1 cellular context compared by ENCODE assay signal in the genomic region with DNA sequence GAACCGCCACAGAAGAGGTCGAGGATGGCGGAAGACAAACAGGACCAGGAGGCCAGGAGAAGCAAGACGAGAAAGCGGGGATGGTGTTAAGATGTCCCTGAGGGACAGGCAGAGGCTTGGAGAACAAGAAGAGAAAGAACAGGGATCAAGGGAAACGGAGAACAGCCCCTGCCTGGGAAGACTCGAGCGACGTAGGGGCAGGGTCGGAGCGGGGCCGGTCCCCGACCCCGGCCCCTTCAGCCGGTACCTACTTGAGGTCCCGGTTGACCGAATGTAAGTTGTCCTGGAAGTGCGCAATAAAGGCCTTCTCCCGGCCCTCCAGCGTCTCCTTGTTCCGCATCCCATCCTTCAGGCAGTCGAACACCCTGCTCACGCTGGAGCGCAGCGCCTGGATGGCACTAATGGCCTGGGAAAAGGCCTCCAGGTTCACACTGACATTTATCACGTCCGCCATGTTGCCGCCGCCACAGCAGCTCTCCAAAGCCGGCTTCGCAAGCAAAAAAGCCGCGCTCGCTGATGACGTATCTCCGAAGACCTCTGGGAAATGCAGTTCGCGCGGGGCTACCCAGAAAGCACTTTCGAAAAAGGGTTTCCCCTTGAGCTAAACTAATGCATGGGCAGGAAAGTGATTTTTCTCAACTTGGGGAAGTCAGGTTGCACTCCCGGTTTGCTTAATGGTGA.
TF ChIP-seq lines count a peak whose summit lies in the region.

A gene with protein sequence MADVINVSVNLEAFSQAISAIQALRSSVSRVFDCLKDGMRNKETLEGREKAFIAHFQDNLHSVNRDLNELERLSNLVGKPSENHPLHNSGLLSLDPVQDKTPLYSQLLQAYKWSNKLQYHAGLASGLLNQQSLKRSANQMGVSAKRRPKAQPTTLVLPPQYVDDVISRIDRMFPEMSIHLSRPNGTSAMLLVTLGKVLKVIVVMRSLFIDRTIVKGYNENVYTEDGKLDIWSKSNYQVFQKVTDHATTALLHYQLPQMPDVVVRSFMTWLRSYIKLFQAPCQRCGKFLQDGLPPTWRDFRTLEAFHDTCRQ (minus strand): TSS at position 477 of the 681 bp plus-strand sequence. CDS start 23 bp downstream, at position 454.

TF ChIP-seq in K562, 482 proteins besides CTCF, POLR2A, EP300 and RAD21 (continued from another document and continues in another):
- TF ChIP-seq, protein P1, sequence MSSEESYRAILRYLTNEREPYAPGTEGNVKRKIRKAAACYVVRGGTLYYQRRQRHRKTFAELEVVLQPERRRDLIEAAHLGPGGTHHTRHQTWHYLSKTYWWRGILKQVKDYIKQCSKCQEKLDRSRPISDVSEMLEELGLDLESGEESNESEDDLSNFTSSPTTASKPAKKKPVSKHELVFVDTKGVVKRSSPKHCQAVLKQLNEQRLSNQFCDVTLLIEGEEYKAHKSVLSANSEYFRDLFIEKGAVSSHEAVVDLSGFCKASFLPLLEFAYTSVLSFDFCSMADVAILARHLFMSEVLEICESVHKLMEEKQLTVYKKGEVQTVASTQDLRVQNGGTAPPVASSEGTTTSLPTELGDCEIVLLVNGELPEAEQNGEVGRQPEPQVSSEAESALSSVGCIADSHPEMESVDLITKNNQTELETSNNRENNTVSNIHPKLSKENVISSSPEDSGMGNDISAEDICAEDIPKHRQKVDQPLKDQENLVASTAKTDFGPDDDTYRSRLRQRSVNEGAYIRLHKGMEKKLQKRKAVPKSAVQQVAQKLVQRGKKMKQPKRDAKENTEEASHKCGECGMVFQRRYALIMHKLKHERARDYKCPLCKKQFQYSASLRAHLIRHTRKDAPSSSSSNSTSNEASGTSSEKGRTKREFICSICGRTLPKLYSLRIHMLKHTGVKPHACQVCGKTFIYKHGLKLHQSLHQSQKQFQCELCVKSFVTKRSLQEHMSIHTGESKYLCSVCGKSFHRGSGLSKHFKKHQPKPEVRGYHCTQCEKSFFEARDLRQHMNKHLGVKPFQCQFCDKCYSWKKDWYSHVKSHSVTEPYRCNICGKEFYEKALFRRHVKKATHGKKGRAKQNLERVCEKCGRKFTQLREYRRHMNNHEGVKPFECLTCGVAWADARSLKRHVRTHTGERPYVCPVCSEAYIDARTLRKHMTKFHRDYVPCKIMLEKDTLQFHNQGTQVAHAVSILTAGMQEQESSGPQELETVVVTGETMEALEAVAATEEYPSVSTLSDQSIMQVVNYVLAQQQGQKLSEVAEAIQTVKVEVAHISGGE (CRISPR knock-in tag; IDR thresholded peaks at IDR 0.05) = no peak
- no peak for TF ChIP-seq RCOR1 (IDR thresholded peaks at IDR 0.05; ENCODE audit: borderline replicate concordance in 1 of 2, low read depth in 2 of 2, low read length in 2 of 2)
- no peak for TF ChIP-seq ZNF253 (CRISPR knock-in tag; conservative IDR thresholded peaks at IDR 0.05)
- TF ChIP-seq CCAR2 (IDR thresholded peaks at IDR 0.05; ENCODE audit: low read depth, low read length) = no peak
- no peak for TF ChIP-seq MAFG (tag; conservative IDR thresholded peaks at IDR 0.05)
- peak in 1 of 2 experiments; percentile 73; a peak in 2 of 4 replicates for TF ChIP-seq CSDE1 (IDR thresholded peaks at IDR 0.05)
- TF ChIP-seq, protein P2, sequence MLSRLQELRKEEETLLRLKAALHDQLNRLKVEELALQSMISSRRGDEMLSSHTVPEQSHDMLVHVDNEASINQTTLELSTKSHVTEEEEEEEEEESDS (CRISPR knock-in tag; IDR thresholded peaks at IDR 0.05) = no peak
- TF ChIP-seq, protein P3, sequence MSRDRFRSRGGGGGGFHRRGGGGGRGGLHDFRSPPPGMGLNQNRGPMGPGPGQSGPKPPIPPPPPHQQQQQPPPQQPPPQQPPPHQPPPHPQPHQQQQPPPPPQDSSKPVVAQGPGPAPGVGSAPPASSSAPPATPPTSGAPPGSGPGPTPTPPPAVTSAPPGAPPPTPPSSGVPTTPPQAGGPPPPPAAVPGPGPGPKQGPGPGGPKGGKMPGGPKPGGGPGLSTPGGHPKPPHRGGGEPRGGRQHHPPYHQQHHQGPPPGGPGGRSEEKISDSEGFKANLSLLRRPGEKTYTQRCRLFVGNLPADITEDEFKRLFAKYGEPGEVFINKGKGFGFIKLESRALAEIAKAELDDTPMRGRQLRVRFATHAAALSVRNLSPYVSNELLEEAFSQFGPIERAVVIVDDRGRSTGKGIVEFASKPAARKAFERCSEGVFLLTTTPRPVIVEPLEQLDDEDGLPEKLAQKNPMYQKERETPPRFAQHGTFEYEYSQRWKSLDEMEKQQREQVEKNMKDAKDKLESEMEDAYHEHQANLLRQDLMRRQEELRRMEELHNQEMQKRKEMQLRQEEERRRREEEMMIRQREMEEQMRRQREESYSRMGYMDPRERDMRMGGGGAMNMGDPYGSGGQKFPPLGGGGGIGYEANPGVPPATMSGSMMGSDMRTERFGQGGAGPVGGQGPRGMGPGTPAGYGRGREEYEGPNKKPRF (IDR thresholded peaks at IDR 0.05; ENCODE audit: low read depth, low read length) = no peak
- TF ChIP-seq, protein P4, sequence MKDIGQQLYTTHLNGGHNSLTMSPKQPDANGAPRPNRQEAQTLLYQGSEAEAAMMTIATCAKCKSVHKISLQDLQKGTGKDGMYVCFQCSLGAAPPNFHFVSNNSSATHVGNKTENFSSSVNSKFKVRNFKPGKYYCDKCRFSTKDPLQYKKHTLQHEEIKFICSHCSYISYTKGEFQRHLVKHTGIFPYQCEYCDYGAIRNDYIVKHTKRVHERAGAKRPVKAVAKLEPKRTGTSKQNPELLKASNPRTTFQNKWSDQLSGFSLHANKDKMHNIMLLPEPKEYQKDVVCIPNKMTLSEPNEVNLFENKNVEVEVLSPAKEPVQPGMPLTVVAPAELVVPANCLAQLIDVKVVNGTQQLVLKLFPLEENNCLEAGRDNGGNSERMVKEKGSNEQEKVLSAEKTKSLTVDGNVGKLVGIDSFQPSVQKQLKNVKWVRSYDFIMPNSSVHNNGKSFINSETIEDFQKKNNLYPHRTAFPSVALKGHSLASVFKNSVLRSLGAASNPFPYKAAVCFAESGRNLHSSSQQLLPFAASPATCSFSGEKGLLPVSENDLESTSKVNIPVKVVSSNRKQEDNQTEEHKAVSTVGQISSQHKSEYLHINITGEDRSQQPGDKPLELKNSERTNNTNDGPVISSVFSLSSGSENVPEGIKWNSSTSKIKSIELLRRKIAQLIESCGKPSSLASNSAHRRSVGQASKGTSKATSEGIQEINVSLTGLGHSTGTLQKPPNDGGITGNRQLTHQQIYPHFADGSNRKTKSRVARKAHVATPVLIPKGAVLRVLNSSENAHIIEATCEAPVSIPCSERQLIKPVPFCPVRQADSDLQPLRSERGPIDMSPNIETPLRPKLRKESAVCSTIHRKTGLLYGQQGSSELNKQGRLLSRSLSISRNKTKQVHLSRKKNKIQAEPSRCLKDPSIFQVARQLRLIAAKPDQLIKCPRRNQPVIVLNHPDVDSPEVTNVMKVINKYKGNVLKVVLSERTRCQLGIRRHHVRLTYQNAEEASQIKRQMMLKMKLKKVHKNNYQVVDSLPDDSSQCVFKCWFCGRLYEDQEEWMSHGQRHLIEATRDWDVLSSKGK (CRISPR knock-in tag; IDR thresholded peaks at IDR 0.05) = no peak
- peak; percentile 70 for TF ChIP-seq ATF7 (IDR thresholded peaks at IDR 0.05)
- TF ChIP-seq, protein P5, sequence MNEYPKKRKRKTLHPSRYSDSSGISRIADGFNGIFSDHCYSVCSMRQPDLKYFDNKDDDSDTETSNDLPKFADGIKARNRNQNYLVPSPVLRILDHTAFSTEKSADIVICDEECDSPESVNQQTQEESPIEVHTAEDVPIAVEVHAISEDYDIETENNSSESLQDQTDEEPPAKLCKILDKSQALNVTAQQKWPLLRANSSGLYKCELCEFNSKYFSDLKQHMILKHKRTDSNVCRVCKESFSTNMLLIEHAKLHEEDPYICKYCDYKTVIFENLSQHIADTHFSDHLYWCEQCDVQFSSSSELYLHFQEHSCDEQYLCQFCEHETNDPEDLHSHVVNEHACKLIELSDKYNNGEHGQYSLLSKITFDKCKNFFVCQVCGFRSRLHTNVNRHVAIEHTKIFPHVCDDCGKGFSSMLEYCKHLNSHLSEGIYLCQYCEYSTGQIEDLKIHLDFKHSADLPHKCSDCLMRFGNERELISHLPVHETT (CRISPR knock-in tag; conservative IDR thresholded peaks at IDR 0.05 in 1 of 2, IDR thresholded peaks at IDR 0.05 in 1 of 2) = no peak; a peak in 1 of 4 replicates
- TF ChIP-seq POU5F1 (IDR thresholded peaks at IDR 0.05; ENCODE audit: borderline replicate concordance, low read depth, low read length, partially characterized antibody) = peak; percentile 52
- TF ChIP-seq, protein P6, sequence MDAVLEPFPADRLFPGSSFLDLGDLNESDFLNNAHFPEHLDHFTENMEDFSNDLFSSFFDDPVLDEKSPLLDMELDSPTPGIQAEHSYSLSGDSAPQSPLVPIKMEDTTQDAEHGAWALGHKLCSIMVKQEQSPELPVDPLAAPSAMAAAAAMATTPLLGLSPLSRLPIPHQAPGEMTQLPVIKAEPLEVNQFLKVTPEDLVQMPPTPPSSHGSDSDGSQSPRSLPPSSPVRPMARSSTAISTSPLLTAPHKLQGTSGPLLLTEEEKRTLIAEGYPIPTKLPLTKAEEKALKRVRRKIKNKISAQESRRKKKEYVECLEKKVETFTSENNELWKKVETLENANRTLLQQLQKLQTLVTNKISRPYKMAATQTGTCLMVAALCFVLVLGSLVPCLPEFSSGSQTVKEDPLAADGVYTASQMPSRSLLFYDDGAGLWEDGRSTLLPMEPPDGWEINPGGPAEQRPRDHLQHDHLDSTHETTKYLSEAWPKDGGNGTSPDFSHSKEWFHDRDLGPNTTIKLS (IDR thresholded peaks at IDR 0.05; ENCODE audit: borderline replicate concordance, low read depth) = peak; percentile 77
- peak; percentile 89; the same call in 1 of the 2 replicates for TF ChIP-seq DIDO1 (tag; IDR thresholded peaks at IDR 0.05; ENCODE audit: low read depth)
- TF ChIP-seq, protein P7, sequence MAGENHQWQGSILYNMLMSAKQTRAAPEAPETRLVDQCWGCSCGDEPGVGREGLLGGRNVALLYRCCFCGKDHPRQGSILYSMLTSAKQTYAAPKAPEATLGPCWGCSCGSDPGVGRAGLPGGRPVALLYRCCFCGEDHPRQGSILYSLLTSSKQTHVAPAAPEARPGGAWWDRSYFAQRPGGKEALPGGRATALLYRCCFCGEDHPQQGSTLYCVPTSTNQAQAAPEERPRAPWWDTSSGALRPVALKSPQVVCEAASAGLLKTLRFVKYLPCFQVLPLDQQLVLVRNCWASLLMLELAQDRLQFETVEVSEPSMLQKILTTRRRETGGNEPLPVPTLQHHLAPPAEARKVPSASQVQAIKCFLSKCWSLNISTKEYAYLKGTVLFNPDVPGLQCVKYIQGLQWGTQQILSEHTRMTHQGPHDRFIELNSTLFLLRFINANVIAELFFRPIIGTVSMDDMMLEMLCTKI (IDR thresholded peaks at IDR 0.05; ENCODE audit: partially characterized antibody) = no peak
- no peak for TF ChIP-seq ASH1L (IDR thresholded peaks at IDR 0.05; ENCODE audit: borderline replicate concordance, low read depth, partially characterized antibody)
- TF ChIP-seq, protein P8, sequence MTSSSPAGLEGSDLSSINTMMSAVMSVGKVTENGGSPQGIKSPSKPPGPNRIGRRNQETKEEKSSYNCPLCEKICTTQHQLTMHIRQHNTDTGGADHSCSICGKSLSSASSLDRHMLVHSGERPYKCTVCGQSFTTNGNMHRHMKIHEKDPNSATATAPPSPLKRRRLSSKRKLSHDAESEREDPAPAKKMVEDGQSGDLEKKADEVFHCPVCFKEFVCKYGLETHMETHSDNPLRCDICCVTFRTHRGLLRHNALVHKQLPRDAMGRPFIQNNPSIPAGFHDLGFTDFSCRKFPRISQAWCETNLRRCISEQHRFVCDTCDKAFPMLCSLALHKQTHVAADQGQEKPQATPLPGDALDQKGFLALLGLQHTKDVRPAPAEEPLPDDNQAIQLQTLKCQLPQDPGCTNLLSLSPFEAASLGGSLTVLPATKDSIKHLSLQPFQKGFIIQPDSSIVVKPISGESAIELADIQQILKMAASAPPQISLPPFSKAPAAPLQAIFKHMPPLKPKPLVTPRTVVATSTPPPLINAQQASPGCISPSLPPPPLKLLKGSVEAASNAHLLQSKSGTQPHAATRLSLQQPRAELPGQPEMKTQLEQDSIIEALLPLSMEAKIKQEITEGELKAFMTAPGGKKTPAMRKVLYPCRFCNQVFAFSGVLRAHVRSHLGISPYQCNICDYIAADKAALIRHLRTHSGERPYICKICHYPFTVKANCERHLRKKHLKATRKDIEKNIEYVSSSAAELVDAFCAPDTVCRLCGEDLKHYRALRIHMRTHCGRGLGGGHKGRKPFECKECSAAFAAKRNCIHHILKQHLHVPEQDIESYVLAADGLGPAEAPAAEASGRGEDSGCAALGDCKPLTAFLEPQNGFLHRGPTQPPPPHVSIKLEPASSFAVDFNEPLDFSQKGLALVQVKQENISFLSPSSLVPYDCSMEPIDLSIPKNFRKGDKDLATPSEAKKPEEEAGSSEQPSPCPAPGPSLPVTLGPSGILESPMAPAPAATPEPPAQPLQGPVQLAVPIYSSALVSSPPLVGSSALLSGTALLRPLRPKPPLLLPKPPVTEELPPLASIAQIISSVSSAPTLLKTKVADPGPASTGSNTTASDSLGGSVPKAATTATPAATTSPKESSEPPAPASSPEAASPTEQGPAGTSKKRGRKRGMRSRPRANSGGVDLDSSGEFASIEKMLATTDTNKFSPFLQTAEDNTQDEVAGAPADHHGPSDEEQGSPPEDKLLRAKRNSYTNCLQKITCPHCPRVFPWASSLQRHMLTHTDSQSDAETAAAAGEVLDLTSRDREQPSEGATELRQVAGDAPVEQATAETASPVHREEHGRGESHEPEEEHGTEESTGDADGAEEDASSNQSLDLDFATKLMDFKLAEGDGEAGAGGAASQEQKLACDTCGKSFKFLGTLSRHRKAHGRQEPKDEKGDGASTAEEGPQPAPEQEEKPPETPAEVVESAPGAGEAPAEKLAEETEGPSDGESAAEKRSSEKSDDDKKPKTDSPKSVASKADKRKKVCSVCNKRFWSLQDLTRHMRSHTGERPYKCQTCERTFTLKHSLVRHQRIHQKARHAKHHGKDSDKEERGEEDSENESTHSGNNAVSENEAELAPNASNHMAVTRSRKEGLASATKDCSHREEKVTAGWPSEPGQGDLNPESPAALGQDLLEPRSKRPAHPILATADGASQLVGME (CRISPR knock-in tag; IDR thresholded peaks at IDR 0.05) = no peak
- TF ChIP-seq RBM34 (IDR thresholded peaks at IDR 0.05; ENCODE audit: borderline replicate concordance, insufficient read depth, low read length) = no peak
- peak; percentile 98 for TF ChIP-seq CREM (IDR thresholded peaks at IDR 0.05; ENCODE audit: low read depth)
- TF ChIP-seq KLF6 (CRISPR knock-in tag; IDR thresholded peaks at IDR 0.05; ENCODE audit: borderline replicate concordance) = no peak
- TF ChIP-seq NRF1 (conservative IDR thresholded peaks at IDR 0.05 in 1 of 2, IDR thresholded peaks at IDR 0.05 in 1 of 2) = peak; percentile 8 to 26; a peak in 2 of 4 replicates
- TF ChIP-seq BRD9 (IDR thresholded peaks at IDR 0.05; ENCODE audit: low read depth, partially characterized antibody) = no peak
- no peak for TF ChIP-seq XRCC3 (IDR thresholded peaks at IDR 0.05)
- no peak for TF ChIP-seq TARDBP (IDR thresholded peaks at IDR 0.05)
- TF ChIP-seq FOXA1 (IDR thresholded peaks at IDR 0.05; ENCODE audit: borderline replicate concordance) = no peak
- peak; percentile 92 for TF ChIP-seq ZNF143 (CRISPR knock-in tag; IDR thresholded peaks at IDR 0.05)
- no peak for TF ChIP-seq PCBP1 (IDR thresholded peaks at IDR 0.05; ENCODE audit: low read depth, low read length, poor library complexity, severe bottlenecking)
